11 cellular contexts compared by ENCODE assay signal in genomic region chr1:186102559-186103148, GRCh38.
DNase-seq lines count a peak whose midpoint lies in the region; ATAC-seq, FAIRE-seq and TF ChIP-seq lines count a peak whose summit lies in the region.
"Had no signal": no experiment of that assay in that cellular context is flagged by ENCODE, and none has a peak within 500 bp of the region (broad histone marks: within the 10 kb centered on the region; RNA-seq: fewer than 3 reads in every experiment).

No MANE protein-coding gene starts in this region.

- H3K9me3 ChIP-seq in A549 (no peaks in the 10 kb centered on the region), K562 (replicated peaks; ENCODE audit: control insufficient read depth, insufficient read depth, low read depth, low read length) (no peaks in the 10 kb centered on the region), right cardiac atrium (ENCODE audit: control insufficient read depth, low read length) (no peaks in the 10 kb centered on the region)

- peak overlapping the region; percentile 25; the same call in 1 of the 2 replicates for H2AFZ ChIP-seq in K562 (ENCODE audit: low read depth, low read length)

- in situ Hi-C loops in K562 (cut with MboI), result no loop called here

- TF ChIP-seq EP300 in A549 (IDR thresholded peaks at IDR 0.05), result no peak
- TF ChIP-seq EP300 in K562 (IDR thresholded peaks at IDR 0.05; ENCODE audit: low read length), result peak; percentile 26; the same call in 1 of the 2 replicates

- no peaks in the 10 kb centered on the region for H3K36me3 ChIP-seq in K562 (ENCODE audit: control insufficient read depth, insufficient read depth, low read length)

- H3K4me1 ChIP-seq in A549, result no peaks in the 10 kb centered on the region
- H3K4me1 ChIP-seq in K562 (replicated peaks in 1 of 2; ENCODE audit: control insufficient read depth in 2 of 2, insufficient read depth in 2 of 2, low read length in 2 of 2), result peaks cover 0 to 7% of the 10 kb centered on the region in 2 experiments; a peak in 3 of 5 replicates
- no peaks in the 10 kb centered on the region for H3K4me1 ChIP-seq in right cardiac atrium (ENCODE audit: control insufficient read depth, insufficient read depth, low read length)

- WGBS in A549 (ENCODE audit: missing lambda C conversion rate), result 16% methylated on average over 3 of the region's 3 CpGs
- WGBS in K562 (ENCODE audit: insufficient coverage, low coverage, missing lambda C conversion rate), result 8% methylated on average over 3 of the region's 3 CpGs
- 23% methylated on average over 3 of the region's 3 CpGs for WGBS in right cardiac atrium

- DNase-seq in A549 (ENCODE audit: low read depth in 1 of 2, low spot score in 1 of 2) (no peak), LHCN-M2 (ENCODE audit: low read depth) (peak; percentile 55), K562 (ENCODE audit: extremely low read depth in 1 of 4, low spot score in 3 of 4) (peak in 1 of 4 experiments; percentile 42), right cardiac atrium (peak; percentile 21 to 47 (median 28)), NCI-H1092 treated with DMSO at 0.1 percent for 48 hours (lab: John Stamatoyannopoulos, UW) (no peak), T-helper 9 cell (no peak), nucleus accumbens (lab: John Stamatoyannopoulos, UW) (no peak)
- no peak for DNase-seq in stimulated activated naive CD4-positive, alpha-beta T cell (lab: John Stamatoyannopoulos, UW)
- DNase-seq: effector CD4-positive, alpha-beta T cell had no signal

- FAIRE-seq in A549 (lab: Jason Lieb, UNC) (no peak), K562 (lab: Jason Lieb, UNC) (no peak)
- FAIRE-seq: GM12891 had no signal

- TF ChIP-seq CTCF in A549 (IDR thresholded peaks at IDR 0.05) (no peak), K562 (IDR thresholded peaks at IDR 0.05 in 2 of 3, conservative IDR thresholded peaks at IDR 0.05 in 1 of 3; ENCODE audit: insufficient read depth in 2 of 3, low read depth in 1 of 3, low read length in 3 of 3) (no peak)

- H3K4me2 ChIP-seq in A549 (no peak overlapping the region), K562 (ENCODE audit: insufficient read depth, low read length) (no peak overlapping the region)

- H3K9ac ChIP-seq in K562 (ENCODE audit: insufficient read depth in 1 of 2, low read depth in 2 of 2, low read length in 2 of 2), result no peak overlapping the region

- H3K4me3 ChIP-seq in A549 (no peak overlapping the region), K562 (no peak overlapping the region), right cardiac atrium (ENCODE audit: low read length) (no peak overlapping the region)

- no TSS peak for BruUV-seq in K562 (replicated peaks; lab: Mats Ljungman, UMichigan)

- ATAC-seq in A549, result no peak
- ATAC-seq in K562, result peak; percentile 78
- peak; percentile 86 to 92 for ATAC-seq in right cardiac atrium
- ATAC-seq: Panc1 had no signal

- no peaks in the 10 kb centered on the region for H3K79me2 ChIP-seq in K562 (ENCODE audit: control insufficient read depth, insufficient read depth, low read length)

- no peak for TF ChIP-seq POLR2A in A549 (IDR thresholded peaks at IDR 0.05; ENCODE audit: low read length)
- TF ChIP-seq POLR2A in K562 (conservative IDR thresholded peaks at IDR 0.05), result no peak

- no peaks in the 10 kb centered on the region for H3K27me3 ChIP-seq in K562 (ENCODE audit: control insufficient read depth in 2 of 2, insufficient read depth in 2 of 2, low read length in 2 of 2)
- H3K27me3 ChIP-seq in right cardiac atrium (ENCODE audit: control insufficient read depth, insufficient read depth), result no peaks in the 10 kb centered on the region

- H3K9me1 ChIP-seq in K562 (ENCODE audit: control insufficient read depth, insufficient read depth, low read length), result no peaks in the 10 kb centered on the region

- H3K27ac ChIP-seq in A549, result no peak overlapping the region
- peak overlapping the region; percentile 31; the same call in 2 of the 3 replicates for H3K27ac ChIP-seq in K562 (ENCODE audit: extremely low read depth, low read depth, low read length)
- H3K27ac ChIP-seq in right cardiac atrium (ENCODE audit: low read length), result no peak overlapping the region

- H4K20me1 ChIP-seq in K562 (replicated peaks; ENCODE audit: control insufficient read depth, insufficient read depth, low read length), result no peaks in the 10 kb centered on the region

- intact Hi-C loops in K562 (cut with micrococcal nuclease), result loop anchor here (2.0 kb wide), 1 partner anchor 56 kb away; no protein-coding TSS in a partner anchor
- intact Hi-C loops in right cardiac atrium (cut with DNase I), result no loop called here

- CTCF ChIA-PET in A549 (lab: Yijun Ruan, JAX) (no interaction called here), K562 (lab: Yijun Ruan, JAX; ENCODE audit: low intra/inter-chr PET ratio) (no interaction called here)

- POLR2A ChIA-PET in A549 (lab: Yijun Ruan, JAX), result no interaction called here
- POLR2A ChIA-PET in K562 (lab: Yijun Ruan, JAX), result interaction anchor here (0.6 kb wide), 1 partner anchor 10 kb away, joined by 4 read pairs; no protein-coding TSS in a partner anchor

- TF ChIP-seq RAD21 in A549 (conservative IDR thresholded peaks at IDR 0.05 in 1 of 2, IDR thresholded peaks at IDR 0.05 in 1 of 2), result no peak
- no peak for TF ChIP-seq RAD21 in K562 (CRISPR knock-in tag; conservative IDR thresholded peaks at IDR 0.05 in 1 of 2, IDR thresholded peaks at IDR 0.05 in 1 of 2)

TF ChIP-seq in A549, 52 proteins besides CTCF, POLR2A, EP300 and RAD21:
- TF ChIP-seq HOXA7 (CRISPR knock-in tag; IDR thresholded peaks at IDR 0.05) (no peak), HES2 (IDR thresholded peaks at IDR 0.05) (no peak), EHF (CRISPR knock-in tag; IDR thresholded peaks at IDR 0.05) (no peak)
- TF ChIP-seq, protein P1, sequence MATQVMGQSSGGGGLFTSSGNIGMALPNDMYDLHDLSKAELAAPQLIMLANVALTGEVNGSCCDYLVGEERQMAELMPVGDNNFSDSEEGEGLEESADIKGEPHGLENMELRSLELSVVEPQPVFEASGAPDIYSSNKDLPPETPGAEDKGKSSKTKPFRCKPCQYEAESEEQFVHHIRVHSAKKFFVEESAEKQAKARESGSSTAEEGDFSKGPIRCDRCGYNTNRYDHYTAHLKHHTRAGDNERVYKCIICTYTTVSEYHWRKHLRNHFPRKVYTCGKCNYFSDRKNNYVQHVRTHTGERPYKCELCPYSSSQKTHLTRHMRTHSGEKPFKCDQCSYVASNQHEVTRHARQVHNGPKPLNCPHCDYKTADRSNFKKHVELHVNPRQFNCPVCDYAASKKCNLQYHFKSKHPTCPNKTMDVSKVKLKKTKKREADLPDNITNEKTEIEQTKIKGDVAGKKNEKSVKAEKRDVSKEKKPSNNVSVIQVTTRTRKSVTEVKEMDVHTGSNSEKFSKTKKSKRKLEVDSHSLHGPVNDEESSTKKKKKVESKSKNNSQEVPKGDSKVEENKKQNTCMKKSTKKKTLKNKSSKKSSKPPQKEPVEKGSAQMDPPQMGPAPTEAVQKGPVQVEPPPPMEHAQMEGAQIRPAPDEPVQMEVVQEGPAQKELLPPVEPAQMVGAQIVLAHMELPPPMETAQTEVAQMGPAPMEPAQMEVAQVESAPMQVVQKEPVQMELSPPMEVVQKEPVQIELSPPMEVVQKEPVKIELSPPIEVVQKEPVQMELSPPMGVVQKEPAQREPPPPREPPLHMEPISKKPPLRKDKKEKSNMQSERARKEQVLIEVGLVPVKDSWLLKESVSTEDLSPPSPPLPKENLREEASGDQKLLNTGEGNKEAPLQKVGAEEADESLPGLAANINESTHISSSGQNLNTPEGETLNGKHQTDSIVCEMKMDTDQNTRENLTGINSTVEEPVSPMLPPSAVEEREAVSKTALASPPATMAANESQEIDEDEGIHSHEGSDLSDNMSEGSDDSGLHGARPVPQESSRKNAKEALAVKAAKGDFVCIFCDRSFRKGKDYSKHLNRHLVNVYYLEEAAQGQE (IDR thresholded peaks at IDR 0.05), result peak; percentile 63

TF ChIP-seq in K562, 482 proteins besides CTCF, POLR2A, EP300 and RAD21 (continues in another document):
- TF ChIP-seq CHCHD3 (CRISPR knock-in tag; IDR thresholded peaks at IDR 0.05) (no peak), FOSL1 (tag; conservative IDR thresholded peaks at IDR 0.05) (peak; percentile 70), ATF1 (CRISPR knock-in tag; IDR thresholded peaks at IDR 0.05) (no peak), ATF1 (tag; IDR thresholded peaks at IDR 0.05) (0 out of 2 replicates have a peak, but pooled peaks have one; percentile 30), ZC3H4 (CRISPR knock-in tag; IDR thresholded peaks at IDR 0.05; ENCODE audit: borderline replicate concordance) (no peak), NFYB (IDR thresholded peaks at IDR 0.05; ENCODE audit: extremely low read depth, insufficient read length) (no peak), EHMT2 (IDR thresholded peaks at IDR 0.05) (peak; percentile 96), SMAD4 (CRISPR knock-in tag; conservative IDR thresholded peaks at IDR 0.05) (peak; percentile 86), MED1 (CRISPR knock-in tag; IDR thresholded peaks at IDR 0.05; ENCODE audit: borderline replicate concordance) (no peak), SMARCC2 (IDR thresholded peaks at IDR 0.05; ENCODE audit: low read depth) (0 out of 2 replicates have a peak, but pooled peaks have one; percentile 46), MAZ (CRISPR knock-in tag; conservative IDR thresholded peaks at IDR 0.05 in 1 of 2, IDR thresholded peaks at IDR 0.05 in 1 of 2) (peak in 1 of 2 experiments; percentile 47; a peak in 1 of 4 replicates)
- TF ChIP-seq, protein P2, sequence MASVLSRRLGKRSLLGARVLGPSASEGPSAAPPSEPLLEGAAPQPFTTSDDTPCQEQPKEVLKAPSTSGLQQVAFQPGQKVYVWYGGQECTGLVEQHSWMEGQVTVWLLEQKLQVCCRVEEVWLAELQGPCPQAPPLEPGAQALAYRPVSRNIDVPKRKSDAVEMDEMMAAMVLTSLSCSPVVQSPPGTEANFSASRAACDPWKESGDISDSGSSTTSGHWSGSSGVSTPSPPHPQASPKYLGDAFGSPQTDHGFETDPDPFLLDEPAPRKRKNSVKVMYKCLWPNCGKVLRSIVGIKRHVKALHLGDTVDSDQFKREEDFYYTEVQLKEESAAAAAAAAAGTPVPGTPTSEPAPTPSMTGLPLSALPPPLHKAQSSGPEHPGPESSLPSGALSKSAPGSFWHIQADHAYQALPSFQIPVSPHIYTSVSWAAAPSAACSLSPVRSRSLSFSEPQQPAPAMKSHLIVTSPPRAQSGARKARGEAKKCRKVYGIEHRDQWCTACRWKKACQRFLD (CRISPR knock-in tag; IDR thresholded peaks at IDR 0.05), result 0 out of 2 replicates have a peak, but pooled peaks have one; percentile 46
- TF ChIP-seq, protein P3, sequence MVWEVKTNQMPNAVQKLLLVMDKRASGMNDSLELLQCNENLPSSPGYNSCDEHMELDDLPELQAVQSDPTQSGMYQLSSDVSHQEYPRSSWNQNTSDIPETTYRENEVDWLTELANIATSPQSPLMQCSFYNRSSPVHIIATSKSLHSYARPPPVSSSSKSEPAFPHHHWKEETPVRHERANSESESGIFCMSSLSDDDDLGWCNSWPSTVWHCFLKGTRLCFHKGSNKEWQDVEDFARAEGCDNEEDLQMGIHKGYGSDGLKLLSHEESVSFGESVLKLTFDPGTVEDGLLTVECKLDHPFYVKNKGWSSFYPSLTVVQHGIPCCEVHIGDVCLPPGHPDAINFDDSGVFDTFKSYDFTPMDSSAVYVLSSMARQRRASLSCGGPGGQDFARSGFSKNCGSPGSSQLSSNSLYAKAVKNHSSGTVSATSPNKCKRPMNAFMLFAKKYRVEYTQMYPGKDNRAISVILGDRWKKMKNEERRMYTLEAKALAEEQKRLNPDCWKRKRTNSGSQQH (CRISPR knock-in tag; IDR thresholded peaks at IDR 0.05), result no peak

Comparison
In these comparisons a context has a peak if more than half of its experiments do, and no peak if none do; other contexts are left out.
1. ATAC-seq: peak in K562 (single experiment) and right cardiac atrium (2 of 2); none in A549 (0 of 2).
2. DNase-seq: peak in LHCN-M2 (single experiment) and right cardiac atrium (3 of 3); none in A549 (0 of 2), NCI-H1092 treated with DMSO at 0.1 percent for 48 hours (single experiment), T-helper 9 cell (single experiment), stimulated activated naive CD4-positive, alpha-beta T cell (0 of 6) and nucleus accumbens (0 of 56).